In the genomic region with DNA sequence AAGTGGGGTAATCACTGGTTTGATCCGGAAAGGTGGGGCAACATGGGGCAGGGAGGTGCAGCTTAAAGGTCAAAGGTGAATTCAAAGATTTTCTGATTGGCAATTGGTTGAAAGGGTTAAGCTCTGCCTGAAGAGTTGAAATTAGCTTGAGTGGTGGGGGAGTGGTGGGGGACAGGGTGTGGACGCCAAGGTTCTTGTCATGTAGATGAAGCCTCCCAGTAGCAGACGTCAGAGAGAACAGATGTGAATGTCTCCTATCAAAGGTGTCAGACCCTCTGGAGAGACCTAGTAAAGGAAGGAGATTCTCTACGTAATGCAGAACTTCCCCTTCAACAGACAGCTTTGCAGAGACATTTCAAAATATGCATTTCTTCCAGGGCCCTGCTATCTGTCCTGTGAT, we compare ENCODE assay signal across 21 cellular contexts.
A peak's percentile ranks its signal among the peaks of the same experiment; 100 is the strongest.
DNase-seq lines count a peak whose midpoint lies in the region; ATAC-seq and TF ChIP-seq lines count a peak whose summit lies in the region.
"Had no signal": no experiment of that assay in that cellular context is flagged by ENCODE, and none has a peak within 500 bp of the region (broad histone marks: within the 10 kb centered on the region; RNA-seq: fewer than 3 reads in every experiment).

No MANE protein-coding gene starts in this region.

- no peaks in the 10 kb centered on the region for H3K79me2 ChIP-seq in H9 (ENCODE audit: insufficient read depth, low read length)

- peaks cover 15 to 29% (median 25%) of the 10 kb centered on the region in 3 experiments for H3K36me3 Mint-ChIP-seq in H9 (ENCODE audit: insufficient read depth in 1 of 3, low read depth in 3 of 3)
- H3K36me3 Mint-ChIP-seq in glutamatergic neuron (ENCODE audit: unreplicated experiment), result peaks cover 11% of the 10 kb centered on the region

- no peak overlapping the region for H4K91ac ChIP-seq in H9 (ENCODE audit: insufficient read length, low read depth, low read length)

- H2AFZ ChIP-seq in H9 (ENCODE audit: low read length), result no peak overlapping the region
- H2AFZ ChIP-seq: GM23248 had no signal

- no peak for TF ChIP-seq CTCF in H9 (conservative IDR thresholded peaks at IDR 0.05)
- no peak for TF ChIP-seq CTCF in glutamatergic neuron (IDR thresholded peaks at IDR 0.05; ENCODE audit: partially characterized antibody, unreplicated experiment)

- no peak overlapping the region for H3K4me2 ChIP-seq in H9 (ENCODE audit: insufficient read depth, insufficient read length, low read length)
- H3K4me2 ChIP-seq: A549 had no signal

- H3K36me3 ChIP-seq in NT2/D1 (ENCODE audit: insufficient read depth, insufficient read length, low read length), result peaks cover 65% of the 10 kb centered on the region

- H3K4me3 Mint-ChIP-seq in H9, result peak overlapping the region in 1 of 2 experiments; percentile 64; a peak in 3 of 5 replicates
- no peak overlapping the region for H3K4me3 Mint-ChIP-seq in glutamatergic neuron (ENCODE audit: unreplicated experiment)
- no peak overlapping the region for H3K4me3 Mint-ChIP-seq in stimulated activated naive CD8-positive, alpha-beta T cell treated with anti-CD3 and anti-CD28 coated beads, Interleukin-15, amount 100 ng/mL, for 72 hours
- H3K4me3 Mint-ChIP-seq: CD4-positive, alpha-beta memory T cell had no signal

- H2AK5ac ChIP-seq in H9 (ENCODE audit: insufficient read length, low read length), result no peak overlapping the region

- H4K20me1 ChIP-seq in H9 (ENCODE audit: control insufficient read depth, insufficient read depth, insufficient read length), result no peaks in the 10 kb centered on the region

- H3T11ph ChIP-seq in H9 (ENCODE audit: low read length), result no peak overlapping the region

- DNase-seq in H9 (peak; percentile 65), NT2/D1 (ENCODE audit: low read depth, low spot score) (peak; percentile 64), glutamatergic neuron (no peak), iPS-NIHi7 (ENCODE audit: extremely low spot score) (peak; percentile 59), AG20443 (ENCODE audit: low spot score) (no peak), SIG-M5 (lab: John Stamatoyannopoulos, UW) (no peak)
- DNase-seq in stimulated activated naive CD8-positive, alpha-beta T cell treated with anti-CD3 and anti-CD28 coated beads, Interleukin-15, amount 100 ng/mL, for 72 hours, result no peak
- DNase-seq: C1 segment of cervical spinal cord; CD4-positive, alpha-beta memory T cell; COR-L47; DMS53; GM23248; KBM-7; MV-4-11; NCI-H1105 treated with DMSO at 0.1 percent for 48 hours; NCI-H146; NCI-H2029; NCI-H69 had no signal

- peaks cover 33 to 38% of the 10 kb centered on the region in 2 experiments for H3K4me1 Mint-ChIP-seq in H9
- peaks cover 14% of the 10 kb centered on the region for H3K4me1 Mint-ChIP-seq in glutamatergic neuron (ENCODE audit: low read depth, unreplicated experiment)
- no peaks in the 10 kb centered on the region for H3K4me1 Mint-ChIP-seq in stimulated activated naive CD8-positive, alpha-beta T cell treated with anti-CD3 and anti-CD28 coated beads, Interleukin-15, amount 100 ng/mL, for 72 hours
- H3K4me1 Mint-ChIP-seq: CD4-positive, alpha-beta memory T cell had no signal

- no peak overlapping the region for H3K23ac ChIP-seq in H9 (ENCODE audit: insufficient read length, low read depth, low read length)

- H3K23me2 ChIP-seq in H9 (ENCODE audit: insufficient read length, low read depth, low read length, poor library complexity, severe bottlenecking), result no peaks in the 10 kb centered on the region

- no peak for ATAC-seq in stimulated activated naive CD8-positive, alpha-beta T cell treated with anti-CD3 and anti-CD28 coated beads, Interleukin-15, amount 100 ng/mL, for 72 hours
- ATAC-seq in HG03025 (IDR thresholded peaks at IDR 0.05; ENCODE audit: low FRiP score, unreplicated experiment), result no peak
- ATAC-seq: A549 had no signal

- H3K56ac ChIP-seq in H9 (ENCODE audit: insufficient read length, low read depth, low read length), result no peak overlapping the region

- no peak overlapping the region for H3K18ac ChIP-seq in H9 (ENCODE audit: insufficient read length, low read depth, low read length)

- H3K27ac Mint-ChIP-seq in H9, result peak overlapping the region; percentile 24 to 85 (median 57); a peak in 6 of 7 replicates
- peak overlapping the region; percentile 85 for H3K27ac Mint-ChIP-seq in glutamatergic neuron (ENCODE audit: unreplicated experiment)
- H3K27ac Mint-ChIP-seq in stimulated activated naive CD8-positive, alpha-beta T cell treated with anti-CD3 and anti-CD28 coated beads, Interleukin-15, amount 100 ng/mL, for 72 hours, result no peak overlapping the region
- H3K27ac Mint-ChIP-seq: CD4-positive, alpha-beta memory T cell had no signal

- H3K79me1 ChIP-seq in H9 (ENCODE audit: insufficient read depth, low read depth, low read length, poor library complexity, severe bottlenecking), result no peaks in the 10 kb centered on the region

- H3K27ac ChIP-seq in H9 (ENCODE audit: insufficient read length, low read depth, low read length), result no peak overlapping the region
- H3K27ac ChIP-seq: A549, GM23248, SJSA1 had no signal

- no peak overlapping the region for H2BK15ac ChIP-seq in H9 (ENCODE audit: low read depth, low read length)

- H3K4me1 ChIP-seq in H9 (ENCODE audit: insufficient read depth, low read length) (no peaks in the 10 kb centered on the region), NT2/D1 (ENCODE audit: insufficient read depth, insufficient read length) (peaks cover 10% of the 10 kb centered on the region)
- H3K4me1 ChIP-seq: SJSA1 had no signal

- no peak overlapping the region for H3K4ac ChIP-seq in H9 (ENCODE audit: low read depth, low read length)

- H3K9me3 ChIP-seq in H9 (ENCODE audit: control insufficient read depth, low read depth, low read length) (no peaks in the 10 kb centered on the region), NT2/D1 (ENCODE audit: insufficient read depth, low read length) (peaks cover 9% of the 10 kb centered on the region; the same call in 1 of the 2 replicates)
- H3K9me3 ChIP-seq: A549, SJSA1 had no signal

- H4K5ac ChIP-seq in H9 (ENCODE audit: insufficient read length, low read depth, low read length), result no peak overlapping the region

- H3K4me3 ChIP-seq in NT2/D1 (ENCODE audit: insufficient read length, low read depth), result no peak overlapping the region
- H3K4me3 ChIP-seq: A549, GM23248, SJSA1 had no signal

- no peak overlapping the region for H2BK20ac ChIP-seq in H9 (ENCODE audit: low read depth, low read length, poor library complexity, severe bottlenecking)

- H3K27me3 ChIP-seq in H9 (ENCODE audit: insufficient read depth, low read length) (no peaks in the 10 kb centered on the region), NT2/D1 (ENCODE audit: insufficient read depth, insufficient read length) (no peaks in the 10 kb centered on the region)
- H3K27me3 ChIP-seq: SJSA1 had no signal

- H4K8ac ChIP-seq in H9 (replicated peaks; ENCODE audit: insufficient read length, low read depth, low read length), result no peak overlapping the region

- no peaks in the 10 kb centered on the region; the same call in none of the 2 replicates for H3K27me3 Mint-ChIP-seq in H9 (ENCODE audit: low read depth)
- no peaks in the 10 kb centered on the region for H3K27me3 Mint-ChIP-seq in glutamatergic neuron (ENCODE audit: unreplicated experiment)
- H3K27me3 Mint-ChIP-seq in stimulated activated naive CD8-positive, alpha-beta T cell treated with anti-CD3 and anti-CD28 coated beads, Interleukin-15, amount 100 ng/mL, for 72 hours, result no peaks in the 10 kb centered on the region
- H3K27me3 Mint-ChIP-seq: CD4-positive, alpha-beta memory T cell had no signal

- H2BK12ac ChIP-seq in H9 (ENCODE audit: insufficient read length, low read depth, low read length), result no peak overlapping the region

- no peaks in the 10 kb centered on the region; a peak in 1 of 5 replicates for H3K9me3 Mint-ChIP-seq in H9
- no peaks in the 10 kb centered on the region for H3K9me3 Mint-ChIP-seq in glutamatergic neuron (ENCODE audit: unreplicated experiment)
- H3K9me3 Mint-ChIP-seq in stimulated activated naive CD8-positive, alpha-beta T cell treated with anti-CD3 and anti-CD28 coated beads, Interleukin-15, amount 100 ng/mL, for 72 hours, result no peaks in the 10 kb centered on the region
- H3K9me3 Mint-ChIP-seq: CD4-positive, alpha-beta memory T cell had no signal

- H3K14ac ChIP-seq in H9 (ENCODE audit: insufficient read depth, low read length), result no peak overlapping the region

- no peak overlapping the region for H3K9ac ChIP-seq in H9 (ENCODE audit: extremely low read depth, insufficient read length, low read length)
- H3K9ac ChIP-seq in NT2/D1 (ENCODE audit: insufficient read length, low read depth), result no peak overlapping the region
- H3K9ac ChIP-seq: GM23248 had no signal

- no peak overlapping the region for H2BK120ac ChIP-seq in H9 (ENCODE audit: low read depth, low read length, poor library complexity, severe bottlenecking)

- no CpG with 5 or more reads among the region's 4 CpGs for WGBS in H9 (ENCODE audit: extremely low coverage, insufficient read length, low lambda C conversion rate)

- no peak overlapping the region for H2BK5ac ChIP-seq in H9 (ENCODE audit: insufficient read length, low read length)

Comparison
In these comparisons a context has a peak if more than half of its experiments do, and no peak if none do; other contexts are left out.
1. DNase-seq: peak in H9 (single experiment), NT2/D1 (single experiment) and iPS-NIHi7 (single experiment); none in glutamatergic neuron (single experiment), AG20443 (single experiment), stimulated activated naive CD8-positive, alpha-beta T cell treated with anti-CD3 and anti-CD28 coated beads, Interleukin-15, amount 100 ng/mL, for 72 hours (0 of 2) and SIG-M5 (single experiment).
2. H3K27ac Mint-ChIP-seq: peak in H9 (3 of 3) and glutamatergic neuron (single experiment); none in stimulated activated naive CD8-positive, alpha-beta T cell treated with anti-CD3 and anti-CD28 coated beads, Interleukin-15, amount 100 ng/mL, for 72 hours (0 of 2).